23 cellular contexts compared by ENCODE assay signal in genomic region chr10:68668231-68668630, GRCh38.
"Had no signal": no experiment of that assay in that cellular context is flagged by ENCODE, and none has a peak within 500 bp of the region (broad histone marks: within the 10 kb centered on the region; RNA-seq: fewer than 3 reads in every experiment).

No MANE protein-coding gene starts in this region.

- H3K4me3 Mint-ChIP-seq: activated CD4-positive, alpha-beta T cell treated with anti-CD3 and anti-CD28 coated beads, Interleukin-2, amount 10 ng/mL, durations not matched to agents 24 days and 14 days; activated naive CD8-positive, alpha-beta T cell treated with anti-CD3 and anti-CD28 coated beads, Interleukin-2, amount 10 ng/mL, durations not matched to agents 7 days and 5 days had no signal

- H3K4me1 Mint-ChIP-seq: activated CD4-positive, alpha-beta T cell treated with anti-CD3 and anti-CD28 coated beads, Interleukin-2, amount 10 ng/mL, durations not matched to agents 24 days and 14 days; activated naive CD8-positive, alpha-beta T cell treated with anti-CD3 and anti-CD28 coated beads, Interleukin-2, amount 10 ng/mL, durations not matched to agents 7 days and 5 days had no signal

- H3K9me3 Mint-ChIP-seq: activated CD4-positive, alpha-beta T cell treated with anti-CD3 and anti-CD28 coated beads, Interleukin-2, amount 10 ng/mL, durations not matched to agents 24 days and 14 days; activated naive CD8-positive, alpha-beta T cell treated with anti-CD3 and anti-CD28 coated beads, Interleukin-2, amount 10 ng/mL, durations not matched to agents 7 days and 5 days had no signal

- DNase-seq: activated CD4-positive, alpha-beta T cell treated with anti-CD3 and anti-CD28 coated beads for 1 hour; activated CD4-positive, alpha-beta T cell treated with anti-CD3 and anti-CD28 coated beads, Interleukin-2, amount 10 ng/mL, durations not matched to agents 24 days and 14 days; activated CD4-positive, alpha-beta T cell treated with anti-CD3 and anti-CD28 coated beads, Interleukin-2, amount 50 U/mL, for 48 hours; activated CD8-positive, alpha-beta memory T cell treated with anti-CD3 and anti-CD28 coated beads, Interleukin-2, amount 50 U/mL, for 4 hours; activated naive CD4-positive, alpha-beta T cell treated with anti-CD3 and anti-CD28 coated beads, Interleukin-2, amount 50 U/mL, for 16 hours; activated naive CD8-positive, alpha-beta T cell treated with anti-CD3 and anti-CD28 coated beads, Interleukin-2, amount 10 ng/mL, durations not matched to agents 7 days and 5 days; activated T-cell treated with anti-CD3 and anti-CD28 coated beads, Interleukin-2, amount 50 U/mL, for 48 hours; adrenal gland; anterior cingulate cortex; MG63; MV-4-11; NCI-H1105; NCI-H1436; NCI-H187; NCI-H2081; NCI-H446; NCI-H524; Peyer's patch; Right ventricle myocardium superior; SJCRH30; SK-N-SH; SW 1271 had no signal

- H3K4me3 ChIP-seq: adrenal gland, coronary artery, MG63, Peyer's patch, SJCRH30 had no signal

- H3K27ac Mint-ChIP-seq: activated CD4-positive, alpha-beta T cell treated with anti-CD3 and anti-CD28 coated beads, Interleukin-2, amount 10 ng/mL, durations not matched to agents 24 days and 14 days; activated naive CD8-positive, alpha-beta T cell treated with anti-CD3 and anti-CD28 coated beads, Interleukin-2, amount 10 ng/mL, durations not matched to agents 7 days and 5 days had no signal

- H3K27me3 Mint-ChIP-seq: activated CD4-positive, alpha-beta T cell treated with anti-CD3 and anti-CD28 coated beads, Interleukin-2, amount 10 ng/mL, durations not matched to agents 24 days and 14 days; activated naive CD8-positive, alpha-beta T cell treated with anti-CD3 and anti-CD28 coated beads, Interleukin-2, amount 10 ng/mL, durations not matched to agents 7 days and 5 days had no signal
